12 cellular contexts compared by ENCODE assay signal in the genomic region with DNA sequence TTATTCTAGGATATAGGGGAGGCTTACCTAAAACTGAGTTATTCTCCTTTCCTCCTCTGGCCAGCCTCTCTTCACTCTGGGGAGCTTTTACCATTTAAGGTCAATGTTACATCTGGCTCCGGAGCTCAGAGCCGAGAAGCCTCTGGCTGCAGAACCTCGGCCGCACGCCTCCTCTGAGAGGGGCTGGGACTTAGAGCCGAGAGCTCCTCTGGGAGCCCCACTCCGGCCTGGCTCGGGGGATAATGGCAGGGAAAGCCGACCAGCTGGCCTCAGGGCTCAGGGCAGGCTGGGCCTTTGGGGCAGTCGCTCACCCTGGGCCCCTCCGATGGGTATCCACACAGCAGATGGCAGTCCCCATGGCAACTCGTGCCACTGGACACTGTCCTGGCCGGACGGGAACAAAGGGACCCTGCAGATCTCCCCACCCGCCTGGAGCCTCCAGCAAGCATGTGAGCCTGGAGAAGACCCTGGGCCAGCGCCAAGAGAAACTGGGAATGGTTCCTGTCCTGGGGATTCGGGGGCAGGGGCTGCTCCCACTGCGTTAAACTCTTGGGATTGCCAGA. TPM values are rescaled to one million over a fixed set of nuclear protein-coding genes. Genes with fewer than 3 reads are reported as not detected.
DNase-seq lines count a peak whose midpoint lies in the region; ATAC-seq and TF ChIP-seq lines count a peak whose summit lies in the region.
"Had no signal": no experiment of that assay in that cellular context is flagged by ENCODE, and none has a peak within 500 bp of the region (broad histone marks: within the 10 kb centered on the region; RNA-seq: fewer than 3 reads in every experiment).

Gene IRAG1 (minus strand): TSS at position 247 of the 563 bp plus-strand sequence. CDS start 153 bp downstream, at position 94.

- H3K4me3 ChIP-seq in BJ (ENCODE audit: low read depth, low read length) = peak within 1 kb of the TSS; percentile 72
- peak within 1 kb of the TSS; percentile 22 for H3K4me3 ChIP-seq in astrocyte of the cerebellum (ENCODE audit: low read depth, low read length)

- H3K9me3 Mint-ChIP-seq in progenitor cell of endocrine pancreas (ENCODE audit: low read depth) = no peaks in the 10 kb centered on the region
- H3K9me3 Mint-ChIP-seq: CD8-positive, alpha-beta memory T cell had no signal

- no peaks in the 10 kb centered on the region for H3K36me3 Mint-ChIP-seq in progenitor cell of endocrine pancreas (ENCODE audit: insufficient read depth)

- TF ChIP-seq CTCF in BJ (IDR thresholded peaks at IDR 0.05; ENCODE audit: insufficient read depth, low read depth, low read length) (no peak), astrocyte of the cerebellum (IDR thresholded peaks at IDR 0.05; ENCODE audit: low read depth, low read length, missing control alignments) (no peak), progenitor cell of endocrine pancreas (IDR thresholded peaks at IDR 0.05; ENCODE audit: unreplicated experiment) (no peak)

- H3K4me3 Mint-ChIP-seq in progenitor cell of endocrine pancreas (ENCODE audit: low read depth) = no peak within 1 kb of the TSS
- H3K4me3 Mint-ChIP-seq: activated CD8-positive, alpha-beta T cell treated with anti-CD3 and anti-CD28 coated beads, Interleukin-2, amount 10 ng/mL, durations not matched to agents 7 days and 5 days; CD8-positive, alpha-beta memory T cell had no signal

- H3K36me3 ChIP-seq in BJ (ENCODE audit: control insufficient read depth, insufficient read depth, low read length) = peaks cover 3% of the 10 kb centered on the region; the same call in 1 of the 2 replicates

- intact Hi-C loops in left ventricle myocardium superior (cut with micrococcal nuclease) = no loop called here

- in situ Hi-C loops in astrocyte of the cerebellum (cut with HindIII; ENCODE audit: low sequenced_read_pairs) = no loop called here

- DNase-seq in BJ (ENCODE audit: low read depth) = no peak
- peak; percentile 26 for DNase-seq in astrocyte of the cerebellum (ENCODE audit: low read depth)
- peak; percentile 75 for DNase-seq in left ventricle myocardium superior
- DNase-seq in progenitor cell of endocrine pancreas (ENCODE audit: low spot score, unreplicated experiment) = no peak
- no peak for DNase-seq in putamen (ENCODE audit: low spot score)
- no peak for DNase-seq in NCI-H1436 treated with DMSO at 0.1 percent for 48 hours (lab: John Stamatoyannopoulos, UW)
- DNase-seq: activated CD8-positive, alpha-beta T cell treated with anti-CD3 and anti-CD28 coated beads, Interleukin-2, amount 10 ng/mL, durations not matched to agents 7 days and 5 days; CD8-positive, alpha-beta memory T cell; foreskin keratinocyte; stimulated activated CD4-positive, alpha-beta T cell treated with anti-CD3 and anti-CD28 coated beads, Interleukin-1b, Interleukin-23, amount 100 ng/mL, for 48 hours had no signal

- no peaks in the 10 kb centered on the region for H3K27me3 ChIP-seq in BJ (ENCODE audit: control insufficient read depth, insufficient read depth, low read length)

- CTCF ChIA-PET in BJ (lab: Yijun Ruan, JAX) = interaction anchor here (1.1 to 1.8 kb wide), 9 partner anchors 10 to 292 kb away, joined by 3 to 7 read pairs (median 5); no protein-coding TSS in a partner anchor

- H3K27me3 Mint-ChIP-seq in progenitor cell of endocrine pancreas = no peaks in the 10 kb centered on the region

- no peaks in the 10 kb centered on the region for H3K4me1 Mint-ChIP-seq in progenitor cell of endocrine pancreas (ENCODE audit: low read depth)
- H3K4me1 Mint-ChIP-seq: CD8-positive, alpha-beta memory T cell had no signal

- ATAC-seq in left ventricle myocardium superior = peak; percentile 84
- ATAC-seq in HG03159 (IDR thresholded peaks at IDR 0.05; ENCODE audit: unreplicated experiment) = no peak
- ATAC-seq in activated CD4-positive, CD25-positive, alpha-beta regulatory T cell treated with anti-CD3 and anti-CD28 coated beads, Interleukin-2, amount 50 U/mL, for 24 hours = no peak
- ATAC-seq: activated CD8-positive, alpha-beta T cell treated with anti-CD3 and anti-CD28 coated beads, Interleukin-2, amount 10 ng/mL, durations not matched to agents 7 days and 5 days; foreskin keratinocyte had no signal

- POLR2A ChIA-PET in BJ (lab: Charles Lee) = interaction anchor here (0.5 to 1.6 kb wide), 6 partner anchors 8 to 371 kb away, joined by 3 to 8 read pairs (median 3); no protein-coding TSS in a partner anchor

- H3K27ac Mint-ChIP-seq in progenitor cell of endocrine pancreas = peak within 1 kb of the TSS; percentile 72
- H3K27ac Mint-ChIP-seq: activated CD8-positive, alpha-beta T cell treated with anti-CD3 and anti-CD28 coated beads, Interleukin-2, amount 10 ng/mL, durations not matched to agents 7 days and 5 days had no signal

RNA-seq across cellular contexts. Expression of gene IRAG1, which starts in this region (rescaled TPM):
- polyA plus RNA-seq in BJ (2011; rRNA removed) = 76.5 and 82.4 TPM in 2 replicates
- polyA minus RNA-seq in BJ (2011; rRNA and poly(A)+ RNA removed) = 81.8 and 87.8 TPM in 2 replicates
- total RNA-seq in left ventricle myocardium superior (5.2 TPM), progenitor cell of endocrine pancreas (5.4 and 6.3 TPM in 2 replicates)
- total RNA-seq: activated CD8-positive, alpha-beta T cell treated with anti-CD3 and anti-CD28 coated beads, Interleukin-2, amount 10 ng/mL, durations not matched to agents 7 days and 5 days; CD8-positive, alpha-beta memory T cell had no signal
- polyA plus RNA-seq: CD8-positive, alpha-beta memory T cell had no signal

Comparison
In these comparisons a context has a peak if more than half of its experiments do, and no peak if none do; other contexts are left out.
1. DNase-seq: peak in astrocyte of the cerebellum (single experiment) and left ventricle myocardium superior (single experiment); none in BJ (single experiment), progenitor cell of endocrine pancreas (single experiment), putamen (single experiment) and NCI-H1436 treated with DMSO at 0.1 percent for 48 hours (single experiment).